In the genomic region with DNA sequence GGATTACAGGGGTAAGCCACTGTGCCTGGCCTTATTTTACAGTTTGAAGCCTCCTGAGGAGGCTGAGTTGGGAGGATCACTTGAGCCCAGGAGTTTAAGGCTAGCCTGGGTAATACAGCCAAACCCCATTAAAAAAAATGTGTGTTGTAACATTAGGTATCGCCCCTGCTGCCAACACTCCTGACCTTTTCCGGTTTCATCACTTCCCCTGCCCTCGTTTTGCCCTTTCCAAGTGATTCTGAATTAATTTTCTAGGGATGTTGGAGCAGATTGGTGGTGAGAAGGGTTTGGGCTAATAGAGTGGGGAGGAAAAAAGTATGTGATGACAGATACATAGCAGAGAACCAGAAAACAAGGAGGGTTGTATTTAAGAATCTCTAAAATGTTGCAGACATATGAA, we compare ENCODE assay signal across 1 cellular context.
TF ChIP-seq lines count a peak whose summit lies in the region.

No MANE protein-coding gene starts in this region.

TF ChIP-seq in GM23338, 12 proteins besides CTCF, POLR2A, EP300 and RAD21 (continued from another document):
- TF ChIP-seq, protein P1, sequence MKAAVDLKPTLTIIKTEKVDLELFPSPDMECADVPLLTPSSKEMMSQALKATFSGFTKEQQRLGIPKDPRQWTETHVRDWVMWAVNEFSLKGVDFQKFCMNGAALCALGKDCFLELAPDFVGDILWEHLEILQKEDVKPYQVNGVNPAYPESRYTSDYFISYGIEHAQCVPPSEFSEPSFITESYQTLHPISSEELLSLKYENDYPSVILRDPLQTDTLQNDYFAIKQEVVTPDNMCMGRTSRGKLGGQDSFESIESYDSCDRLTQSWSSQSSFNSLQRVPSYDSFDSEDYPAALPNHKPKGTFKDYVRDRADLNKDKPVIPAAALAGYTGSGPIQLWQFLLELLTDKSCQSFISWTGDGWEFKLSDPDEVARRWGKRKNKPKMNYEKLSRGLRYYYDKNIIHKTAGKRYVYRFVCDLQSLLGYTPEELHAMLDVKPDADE (IDR thresholded peaks at IDR 0.05): no peak
